Comparison of ENCODE assay signal across 12 cellular contexts in genomic region chr3:51968883-51969674, GRCh38. TPM values are rescaled to one million over a fixed set of nuclear protein-coding genes. Genes with fewer than 3 reads are reported as not detected.
A peak's percentile ranks its signal among the peaks of the same experiment; 100 is the strongest.
DNase-seq lines count a peak whose midpoint lies in the region; ATAC-seq and TF ChIP-seq lines count a peak whose summit lies in the region.
"Had no signal": no experiment of that assay in that cellular context is flagged by ENCODE, and none has a peak within 500 bp of the region (broad histone marks: within the 10 kb centered on the region; RNA-seq: fewer than 3 reads in every experiment).

No MANE protein-coding gene starts in this region.

- H3K4me3 Mint-ChIP-seq in activated naive CD4-positive, alpha-beta T cell treated with anti-CD3 and anti-CD28 coated beads, Interleukin-2, amount 50 U/mL, for 24 hours: peak overlapping the region; percentile 65
- H3K4me3 Mint-ChIP-seq in glutamatergic neuron (ENCODE audit: unreplicated experiment): peak overlapping the region; percentile 81

- H3K36me3 Mint-ChIP-seq in activated naive CD4-positive, alpha-beta T cell treated with anti-CD3 and anti-CD28 coated beads, Interleukin-2, amount 50 U/mL, for 24 hours: no peaks in the 10 kb centered on the region
- H3K36me3 Mint-ChIP-seq in glutamatergic neuron (ENCODE audit: unreplicated experiment): peaks cover 14% of the 10 kb centered on the region

- H3K4me1 ChIP-seq in NT2/D1 (ENCODE audit: insufficient read depth, insufficient read length) (peaks cover 47% of the 10 kb centered on the region), stomach smooth muscle (ENCODE audit: control insufficient read depth, insufficient read depth, low read length) (peaks cover 45% of the 10 kb centered on the region), colonic mucosa (no peaks in the 10 kb centered on the region)

- intact Hi-C loops in colonic mucosa (cut with DNase I): no loop called here

- H3K27ac Mint-ChIP-seq in activated naive CD4-positive, alpha-beta T cell treated with anti-CD3 and anti-CD28 coated beads, Interleukin-2, amount 50 U/mL, for 24 hours: no peak overlapping the region
- H3K27ac Mint-ChIP-seq in glutamatergic neuron (ENCODE audit: unreplicated experiment): peak overlapping the region; percentile 98

- H3K9me3 ChIP-seq in NT2/D1 (ENCODE audit: insufficient read depth, low read length) (no peaks in the 10 kb centered on the region), stomach smooth muscle (ENCODE audit: control insufficient read depth in 2 of 2, low read length in 2 of 2) (no peaks in the 10 kb centered on the region), colonic mucosa (no peaks in the 10 kb centered on the region)

- H3K27ac ChIP-seq in stomach smooth muscle (ENCODE audit: low read length) (peak overlapping the region; percentile 31), colonic mucosa (no peak overlapping the region)
- H3K27ac ChIP-seq: GM23248 had no signal

- H3K9me3 Mint-ChIP-seq in activated naive CD4-positive, alpha-beta T cell treated with anti-CD3 and anti-CD28 coated beads, Interleukin-2, amount 50 U/mL, for 24 hours: no peaks in the 10 kb centered on the region
- H3K9me3 Mint-ChIP-seq in glutamatergic neuron (ENCODE audit: unreplicated experiment): peaks cover 34% of the 10 kb centered on the region

- peak overlapping the region; percentile 14 for H3K9ac ChIP-seq in NT2/D1 (ENCODE audit: insufficient read length, low read depth)
- H3K9ac ChIP-seq in stomach smooth muscle (ENCODE audit: low read length in 2 of 2): no peak overlapping the region
- H3K9ac ChIP-seq in colonic mucosa (ENCODE audit: low read depth in 2 of 2, low read length in 2 of 2): peak overlapping the region in 1 of 2 donors; percentile 3

- DNase-seq in activated naive CD4-positive, alpha-beta T cell treated with anti-CD3 and anti-CD28 coated beads, Interleukin-2, amount 50 U/mL, for 16 hours: no peak
- no peak for DNase-seq in NT2/D1 (ENCODE audit: low read depth, low spot score)
- DNase-seq in glutamatergic neuron: no peak
- DNase-seq in colonic mucosa: no peak
- DNase-seq in GF-D8 (lab: John Stamatoyannopoulos, UW): no peak
- DNase-seq: NCI-H2029 had no signal

- H3K36me3 ChIP-seq in NT2/D1 (ENCODE audit: insufficient read depth, insufficient read length, low read length) (peaks cover 28% of the 10 kb centered on the region), stomach smooth muscle (ENCODE audit: control insufficient read depth in 2 of 2, insufficient read depth in 2 of 2, low read length in 2 of 2) (no peaks in the 10 kb centered on the region), colonic mucosa (no peaks in the 10 kb centered on the region)

- H3K27me3 ChIP-seq in NT2/D1 (ENCODE audit: insufficient read depth, insufficient read length) (peaks cover 1% of the 10 kb centered on the region), stomach smooth muscle (ENCODE audit: control insufficient read depth in 1 of 2, insufficient read depth in 2 of 2, low read length in 2 of 2) (no peaks in the 10 kb centered on the region), colonic mucosa (no peaks in the 10 kb centered on the region)

- TF ChIP-seq CTCF in glutamatergic neuron (IDR thresholded peaks at IDR 0.05; ENCODE audit: partially characterized antibody, unreplicated experiment): no peak
- no peak for TF ChIP-seq CTCF in colonic mucosa (IDR thresholded peaks at IDR 0.05)

- ATAC-seq in GM21717 (IDR thresholded peaks at IDR 0.05; ENCODE audit: unreplicated experiment): no peak

- no peaks in the 10 kb centered on the region for H3K27me3 Mint-ChIP-seq in activated naive CD4-positive, alpha-beta T cell treated with anti-CD3 and anti-CD28 coated beads, Interleukin-2, amount 50 U/mL, for 24 hours
- peaks cover 34% of the 10 kb centered on the region for H3K27me3 Mint-ChIP-seq in glutamatergic neuron (ENCODE audit: unreplicated experiment)

- H3K4me3 ChIP-seq in NT2/D1 (ENCODE audit: insufficient read length, low read depth) (no peak overlapping the region), stomach smooth muscle (ENCODE audit: low read length in 2 of 2) (no peak overlapping the region), colonic mucosa (no peak overlapping the region)

- H3K4me1 Mint-ChIP-seq in activated naive CD4-positive, alpha-beta T cell treated with anti-CD3 and anti-CD28 coated beads, Interleukin-2, amount 50 U/mL, for 24 hours: peaks cover 30% of the 10 kb centered on the region
- H3K4me1 Mint-ChIP-seq in glutamatergic neuron (ENCODE audit: low read depth, unreplicated experiment): peaks cover 19% of the 10 kb centered on the region

RNA-seq across cellular contexts. Expression of gene PCBP4, which starts 1.8 kb away (rescaled TPM):
- total RNA-seq in glutamatergic neuron (ENCODE audit: unreplicated experiment): 1,577 TPM
- 10 to 100 TPM; 19.6 to 22.4 TPM for total RNA-seq in colonic mucosa

RNA-seq across cellular contexts. Expression of gene ABHD14B, which starts 4.8 kb away (rescaled TPM):
- total RNA-seq in glutamatergic neuron (ENCODE audit: unreplicated experiment): 6.7 TPM
- total RNA-seq in colonic mucosa: 10 to 100 TPM; 64.9 to 72.2 TPM

RNA-seq across cellular contexts. Expression of gene ABHD14A, which starts 5.8 kb away (rescaled TPM):
- total RNA-seq in glutamatergic neuron (ENCODE audit: unreplicated experiment): 12.7 TPM
- 1 to 10 TPM; 7.4 to 9.6 TPM for total RNA-seq in colonic mucosa

RNA-seq across cellular contexts. Expression of gene GPR62, which starts 13.9 kb away (rescaled TPM):
- 0.44 TPM for total RNA-seq in glutamatergic neuron (ENCODE audit: unreplicated experiment)
- total RNA-seq in colonic mucosa: not detected
- total RNA-seq: activated CD8-positive, alpha-beta memory T cell treated with anti-CD3 and anti-CD28 coated beads for 36 hours; GM23248; mesenteric fat pad had no signal

RNA-seq across cellular contexts. Expression of gene ACY1, which starts 14.3 kb away (rescaled TPM):
- 13.2 TPM for total RNA-seq in glutamatergic neuron (ENCODE audit: unreplicated experiment)
- total RNA-seq in colonic mucosa: 100 to 1,000 TPM; 137 to 153 TPM

Comparison
In these comparisons a context has a peak if more than half of its experiments do, and no peak if none do; other contexts are left out.
1. RNA of gene PCBP4, which starts 1.8 kb away (total RNA-seq): 1,577 TPM in glutamatergic neuron (single experiment); 19.6 to 22.4 TPM in colonic mucosa; every median in the first group is over 10 times any median in the second.